1 cellular context compared by ENCODE assay signal in the genomic region with DNA sequence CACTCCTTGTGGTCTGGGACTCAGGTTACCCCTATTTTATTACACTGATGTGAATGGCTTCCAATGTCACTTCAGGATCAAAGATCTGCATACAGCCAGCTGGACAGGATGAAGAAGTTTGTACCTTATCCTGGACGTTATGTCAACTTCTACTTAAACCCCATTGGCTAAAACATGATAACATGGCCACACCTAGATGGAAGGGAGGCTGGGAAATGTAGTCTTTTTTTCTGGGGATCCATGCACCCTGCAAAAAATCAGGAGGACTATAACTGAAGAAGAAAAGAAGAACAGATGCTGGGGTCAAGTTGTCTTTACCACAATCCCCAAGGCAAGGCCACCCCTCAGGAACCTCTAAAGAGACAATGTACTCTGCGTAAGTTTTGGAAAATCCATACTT.
TF ChIP-seq lines count a peak whose summit lies in the region.

No MANE protein-coding gene starts in this region.

TF ChIP-seq in K562, 482 proteins besides CTCF, POLR2A, EP300 and RAD21 (continued from another document):
- TF ChIP-seq ZNF77 (CRISPR knock-in tag; IDR thresholded peaks at IDR 0.05) (no peak), YBX1 (IDR thresholded peaks at IDR 0.05) (no peak), HCFC1 (IDR thresholded peaks at IDR 0.05; ENCODE audit: low read depth, low read length) (peak; percentile 78), SIX5 (IDR thresholded peaks at IDR 0.05; ENCODE audit: borderline replicate concordance in 1 of 2, insufficient read depth in 1 of 2, low read depth in 1 of 2, low read length in 2 of 2) (peak in 1 of 2 experiments; percentile 49; a peak in 1 of 4 replicates), ZNF143 (CRISPR knock-in tag; IDR thresholded peaks at IDR 0.05) (peak; percentile 75), ZNF324 (CRISPR knock-in tag; IDR thresholded peaks at IDR 0.05) (no peak), ADNP (tag; IDR thresholded peaks at IDR 0.05) (no peak)
- TF ChIP-seq, protein P1, sequence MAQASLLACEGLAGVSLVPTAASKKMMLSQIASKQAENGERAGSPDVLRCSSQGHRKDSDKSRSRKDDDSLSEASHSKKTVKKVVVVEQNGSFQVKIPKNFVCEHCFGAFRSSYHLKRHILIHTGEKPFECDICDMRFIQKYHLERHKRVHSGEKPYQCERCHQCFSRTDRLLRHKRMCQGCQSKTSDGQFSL (CRISPR knock-in tag; IDR thresholded peaks at IDR 0.05) = no peak
- TF ChIP-seq, protein P1 (tag; IDR thresholded peaks at IDR 0.05) = no peak
- TF ChIP-seq, protein P2, sequence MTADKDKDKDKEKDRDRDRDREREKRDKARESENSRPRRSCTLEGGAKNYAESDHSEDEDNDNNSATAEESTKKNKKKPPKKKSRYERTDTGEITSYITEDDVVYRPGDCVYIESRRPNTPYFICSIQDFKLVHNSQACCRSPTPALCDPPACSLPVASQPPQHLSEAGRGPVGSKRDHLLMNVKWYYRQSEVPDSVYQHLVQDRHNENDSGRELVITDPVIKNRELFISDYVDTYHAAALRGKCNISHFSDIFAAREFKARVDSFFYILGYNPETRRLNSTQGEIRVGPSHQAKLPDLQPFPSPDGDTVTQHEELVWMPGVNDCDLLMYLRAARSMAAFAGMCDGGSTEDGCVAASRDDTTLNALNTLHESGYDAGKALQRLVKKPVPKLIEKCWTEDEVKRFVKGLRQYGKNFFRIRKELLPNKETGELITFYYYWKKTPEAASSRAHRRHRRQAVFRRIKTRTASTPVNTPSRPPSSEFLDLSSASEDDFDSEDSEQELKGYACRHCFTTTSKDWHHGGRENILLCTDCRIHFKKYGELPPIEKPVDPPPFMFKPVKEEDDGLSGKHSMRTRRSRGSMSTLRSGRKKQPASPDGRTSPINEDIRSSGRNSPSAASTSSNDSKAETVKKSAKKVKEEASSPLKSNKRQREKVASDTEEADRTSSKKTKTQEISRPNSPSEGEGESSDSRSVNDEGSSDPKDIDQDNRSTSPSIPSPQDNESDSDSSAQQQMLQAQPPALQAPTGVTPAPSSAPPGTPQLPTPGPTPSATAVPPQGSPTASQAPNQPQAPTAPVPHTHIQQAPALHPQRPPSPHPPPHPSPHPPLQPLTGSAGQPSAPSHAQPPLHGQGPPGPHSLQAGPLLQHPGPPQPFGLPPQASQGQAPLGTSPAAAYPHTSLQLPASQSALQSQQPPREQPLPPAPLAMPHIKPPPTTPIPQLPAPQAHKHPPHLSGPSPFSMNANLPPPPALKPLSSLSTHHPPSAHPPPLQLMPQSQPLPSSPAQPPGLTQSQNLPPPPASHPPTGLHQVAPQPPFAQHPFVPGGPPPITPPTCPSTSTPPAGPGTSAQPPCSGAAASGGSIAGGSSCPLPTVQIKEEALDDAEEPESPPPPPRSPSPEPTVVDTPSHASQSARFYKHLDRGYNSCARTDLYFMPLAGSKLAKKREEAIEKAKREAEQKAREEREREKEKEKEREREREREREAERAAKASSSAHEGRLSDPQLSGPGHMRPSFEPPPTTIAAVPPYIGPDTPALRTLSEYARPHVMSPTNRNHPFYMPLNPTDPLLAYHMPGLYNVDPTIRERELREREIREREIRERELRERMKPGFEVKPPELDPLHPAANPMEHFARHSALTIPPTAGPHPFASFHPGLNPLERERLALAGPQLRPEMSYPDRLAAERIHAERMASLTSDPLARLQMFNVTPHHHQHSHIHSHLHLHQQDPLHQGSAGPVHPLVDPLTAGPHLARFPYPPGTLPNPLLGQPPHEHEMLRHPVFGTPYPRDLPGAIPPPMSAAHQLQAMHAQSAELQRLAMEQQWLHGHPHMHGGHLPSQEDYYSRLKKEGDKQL (CRISPR knock-in tag; IDR thresholded peaks at IDR 0.05; ENCODE audit: borderline replicate concordance) = no peak
